In genomic region chr16:13956635-13957196, GRCh38 we compare ENCODE assay signal across 7 cellular contexts.
DNase-seq lines count a peak whose midpoint lies in the region; ATAC-seq and TF ChIP-seq lines count a peak whose summit lies in the region.

No MANE protein-coding gene starts in this region.

- H3K4me3 ChIP-seq in GM12864 (ENCODE audit: low read depth, low read length), result peak overlapping the region; percentile 49
- peak overlapping the region; percentile 13 to 35 for H3K4me3 ChIP-seq in cardiac fibroblast (replicated peaks in 1 of 2; ENCODE audit: low read depth in 2 of 2, low read length in 2 of 2)
- peak overlapping the region; percentile 25 for H3K4me3 ChIP-seq in retinal pigment epithelial cell (ENCODE audit: low read length)

- TF ChIP-seq POLR2A in GM18505 (IDR thresholded peaks at IDR 0.05; ENCODE audit: borderline replicate concordance, extremely low read depth, insufficient read depth, insufficient read length), result no peak

- TF ChIP-seq CTCF in GM12864 (IDR thresholded peaks at IDR 0.05; ENCODE audit: low read depth, low read length, missing control alignments), result no peak
- no peak for TF ChIP-seq CTCF in cardiac fibroblast (IDR thresholded peaks at IDR 0.05; ENCODE audit: low read depth, low read length)
- TF ChIP-seq CTCF in retinal pigment epithelial cell (conservative IDR thresholded peaks at IDR 0.05; ENCODE audit: low read depth, low read length), result no peak

- peak; percentile 6 for ATAC-seq in HG03439 (IDR thresholded peaks at IDR 0.05; ENCODE audit: unreplicated experiment)
- ATAC-seq in GM18505 (IDR thresholded peaks at IDR 0.05; ENCODE audit: unreplicated experiment), result no peak
- ATAC-seq in GM21381 (IDR thresholded peaks at IDR 0.05; ENCODE audit: unreplicated experiment), result no peak
- ATAC-seq in HG03520 (IDR thresholded peaks at IDR 0.05; ENCODE audit: unreplicated experiment), result no peak

- no peak for DNase-seq in GM12864 (ENCODE audit: low read depth)
- no peak for DNase-seq in cardiac fibroblast (ENCODE audit: low read depth in 2 of 2)
- DNase-seq in retinal pigment epithelial cell (ENCODE audit: low read depth), result no peak
